12 cellular contexts compared by ENCODE assay signal in the genomic region with DNA sequence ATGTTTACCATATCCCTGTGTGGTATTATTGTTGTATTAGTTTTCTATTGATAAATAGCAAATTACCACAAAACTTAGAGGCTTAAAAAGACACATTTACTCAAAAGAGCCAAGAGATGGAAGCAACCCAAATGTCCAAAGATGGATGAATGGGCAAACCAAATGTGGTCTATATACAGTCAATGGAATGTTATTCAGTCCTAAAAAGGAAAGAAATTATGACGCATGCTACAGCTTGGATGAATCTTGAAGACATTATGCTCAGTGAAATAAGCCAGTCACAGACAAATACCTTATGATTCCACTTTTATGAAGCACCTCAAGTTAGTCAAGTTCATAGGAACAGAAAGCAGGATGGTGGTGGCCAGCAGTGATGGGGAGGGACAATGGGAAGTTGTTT.
A peak's percentile ranks its signal among the peaks of the same experiment; 100 is the strongest.
DNase-seq lines count a peak whose midpoint lies in the region; ATAC-seq and TF ChIP-seq lines count a peak whose summit lies in the region.
"Had no signal": no experiment of that assay in that cellular context is flagged by ENCODE, and none has a peak within 500 bp of the region (broad histone marks: within the 10 kb centered on the region; RNA-seq: fewer than 3 reads in every experiment).

No MANE protein-coding gene starts in this region.

- peaks cover 6% of the 10 kb centered on the region for H3K4me1 Mint-ChIP-seq in activated CD4-positive, alpha-beta T cell treated with anti-CD3 and anti-CD28 coated beads for 36 hours
- H3K4me1 Mint-ChIP-seq in CD8-positive, alpha-beta memory T cell: peaks cover 0 to 8% (median 4%) of the 10 kb centered on the region in 3 donors

- H3K27me3 Mint-ChIP-seq in activated CD4-positive, alpha-beta T cell treated with anti-CD3 and anti-CD28 coated beads for 36 hours: peaks cover 7% of the 10 kb centered on the region
- peaks cover 11 to 14% of the 10 kb centered on the region in 2 donors for H3K27me3 Mint-ChIP-seq in CD8-positive, alpha-beta memory T cell

- H3K36me3 Mint-ChIP-seq in activated CD4-positive, alpha-beta T cell treated with anti-CD3 and anti-CD28 coated beads for 36 hours (ENCODE audit: low read depth): no peaks in the 10 kb centered on the region
- H3K36me3 Mint-ChIP-seq in CD8-positive, alpha-beta memory T cell: no peaks in the 10 kb centered on the region
- H3K36me3 Mint-ChIP-seq: CD4-positive, CD25-positive, alpha-beta regulatory T cell had no signal

- H3K4me3 ChIP-seq in GM23248 (no peak overlapping the region), astrocyte of the cerebellum (ENCODE audit: low read depth, low read length) (no peak overlapping the region)
- no peak overlapping the region for H3K4me3 ChIP-seq in CD8-positive, alpha-beta memory T cell (ENCODE audit: low read length)
- H3K4me3 ChIP-seq: HAP-1 had no signal

- DNase-seq in GM23248: peak; percentile 42
- peak; percentile 15 for DNase-seq in astrocyte of the cerebellum (ENCODE audit: low read depth)
- peak; percentile 8 for DNase-seq in fibroblast of peridontal ligament (ENCODE audit: extremely low read depth)
- DNase-seq in activated CD4-positive, alpha-beta T cell treated with anti-CD3 and anti-CD28 coated beads for 36 hours: no peak
- DNase-seq in CD8-positive, alpha-beta memory T cell: no peak
- DNase-seq: BE2C; C1 segment of cervical spinal cord; Caco-2; CD4-positive, CD25-positive, alpha-beta regulatory T cell; GDM1 had no signal

- H3K4me2 ChIP-seq in GM23248 (ENCODE audit: unreplicated experiment): no peak overlapping the region

- no peaks in the 10 kb centered on the region for H3F3A ChIP-seq in GM23248 (ENCODE audit: insufficient read depth)

- H3K9me3 ChIP-seq in GM23248 (ENCODE audit: low read depth): no peaks in the 10 kb centered on the region
- H3K9me3 ChIP-seq in CD8-positive, alpha-beta memory T cell (ENCODE audit: low read length): no peaks in the 10 kb centered on the region
- H3K9me3 ChIP-seq: BE2C, Caco-2, HAP-1 had no signal

- no peaks in the 10 kb centered on the region for H3K9me2 ChIP-seq in GM23248 (ENCODE audit: insufficient read depth)

- no peak overlapping the region for H2AFZ ChIP-seq in GM23248

- POLR2A ChIA-PET in activated CD4-positive, alpha-beta T cell treated with anti-CD3 and anti-CD28 coated beads for 36 hours (lab: Charles Lee): no interaction called here
- POLR2A ChIA-PET in CD8-positive, alpha-beta memory T cell (lab: Charles Lee): no interaction called here

- no peak overlapping the region for H3K27ac ChIP-seq in GM23248
- no peak overlapping the region for H3K27ac ChIP-seq in CD8-positive, alpha-beta memory T cell (ENCODE audit: low read depth, low read length)

- peaks cover 23% of the 10 kb centered on the region; the same call in 1 of the 2 replicates for H3K27me3 ChIP-seq in GM23248 (replicated peaks; ENCODE audit: insufficient read depth)
- no peaks in the 10 kb centered on the region for H3K27me3 ChIP-seq in CD8-positive, alpha-beta memory T cell (ENCODE audit: insufficient read depth, low read length, poor library complexity, severe bottlenecking)
- H3K27me3 ChIP-seq: BE2C had no signal

- peaks cover 5% of the 10 kb centered on the region for H3K4me1 ChIP-seq in GM23248 (ENCODE audit: insufficient read depth)
- no peaks in the 10 kb centered on the region for H3K4me1 ChIP-seq in CD8-positive, alpha-beta memory T cell (ENCODE audit: insufficient read depth, low read length)
- H3K4me1 ChIP-seq: BE2C, Caco-2, HAP-1 had no signal

- intact Hi-C loops in activated CD4-positive, alpha-beta T cell treated with anti-CD3 and anti-CD28 coated beads for 36 hours (cut with DNase I, micrococcal nuclease): no loop called here

- H3K27ac Mint-ChIP-seq in activated CD4-positive, alpha-beta T cell treated with anti-CD3 and anti-CD28 coated beads for 36 hours: no peak overlapping the region
- peak overlapping the region in 1 of 8 donors; percentile 4 for H3K27ac Mint-ChIP-seq in CD8-positive, alpha-beta memory T cell
- H3K27ac Mint-ChIP-seq: CD4-positive, CD25-positive, alpha-beta regulatory T cell had no signal

- H3K79me2 ChIP-seq in GM23248 (ENCODE audit: insufficient read depth): no peaks in the 10 kb centered on the region

- 49 to 60% methylated on average over 1 of the region's 1 CpG for WGBS in GM23248 (ENCODE audit: low coverage in 1 of 2, low lambda C conversion rate in 2 of 2, missing lambda C conversion rate in 2 of 2), 2 experiments

- in situ Hi-C loops in GM23248 (cut with MboI): loop anchor here (25.0 kb wide), 1 partner anchor 1330 kb away; no protein-coding TSS in a partner anchor
- in situ Hi-C loops in astrocyte of the cerebellum (cut with HindIII; ENCODE audit: low sequenced_read_pairs): no loop called here

- no peaks in the 10 kb centered on the region for H4K20me1 ChIP-seq in GM23248 (ENCODE audit: insufficient read depth)

- no peak overlapping the region for H3K9ac ChIP-seq in GM23248

- H3K36me3 ChIP-seq in GM23248 (ENCODE audit: low read depth): no peaks in the 10 kb centered on the region
- no peaks in the 10 kb centered on the region for H3K36me3 ChIP-seq in CD8-positive, alpha-beta memory T cell (ENCODE audit: insufficient read depth, low read length)
- H3K36me3 ChIP-seq: BE2C, HAP-1 had no signal

- H3K9me3 Mint-ChIP-seq in activated CD4-positive, alpha-beta T cell treated with anti-CD3 and anti-CD28 coated beads for 36 hours (ENCODE audit: low read depth): no peaks in the 10 kb centered on the region
- no peaks in the 10 kb centered on the region for H3K9me3 Mint-ChIP-seq in CD8-positive, alpha-beta memory T cell

- no peak for ATAC-seq in activated CD4-positive, alpha-beta T cell treated with anti-CD3 and anti-CD28 coated beads for 36 hours
- ATAC-seq in GM21423 (IDR thresholded peaks at IDR 0.05; ENCODE audit: unreplicated experiment): no peak

- H3K4me3 Mint-ChIP-seq in activated CD4-positive, alpha-beta T cell treated with anti-CD3 and anti-CD28 coated beads for 36 hours: no peak overlapping the region
- no peak overlapping the region for H3K4me3 Mint-ChIP-seq in CD8-positive, alpha-beta memory T cell
- H3K4me3 Mint-ChIP-seq: CD4-positive, CD25-positive, alpha-beta regulatory T cell had no signal

- CTCF ChIA-PET in activated CD4-positive, alpha-beta T cell treated with anti-CD3 and anti-CD28 coated beads for 36 hours (lab: Charles Lee): interaction anchor here (1.8 kb wide), 1 partner anchor 81 kb away, joined by 4 read pairs; no protein-coding TSS in a partner anchor
- CTCF ChIA-PET in CD8-positive, alpha-beta memory T cell (lab: Charles Lee): no interaction called here

- no peak for TF ChIP-seq CTCF in astrocyte of the cerebellum (IDR thresholded peaks at IDR 0.05; ENCODE audit: low read depth, low read length, missing control alignments)

Comparison
In these comparisons a context has a peak if more than half of its experiments do, and no peak if none do; other contexts are left out.
1. DNase-seq: peak in GM23248 (single experiment), astrocyte of the cerebellum (single experiment) and fibroblast of peridontal ligament (single experiment); none in activated CD4-positive, alpha-beta T cell treated with anti-CD3 and anti-CD28 coated beads for 36 hours (single experiment) and CD8-positive, alpha-beta memory T cell (0 of 5).